In the genomic region with DNA sequence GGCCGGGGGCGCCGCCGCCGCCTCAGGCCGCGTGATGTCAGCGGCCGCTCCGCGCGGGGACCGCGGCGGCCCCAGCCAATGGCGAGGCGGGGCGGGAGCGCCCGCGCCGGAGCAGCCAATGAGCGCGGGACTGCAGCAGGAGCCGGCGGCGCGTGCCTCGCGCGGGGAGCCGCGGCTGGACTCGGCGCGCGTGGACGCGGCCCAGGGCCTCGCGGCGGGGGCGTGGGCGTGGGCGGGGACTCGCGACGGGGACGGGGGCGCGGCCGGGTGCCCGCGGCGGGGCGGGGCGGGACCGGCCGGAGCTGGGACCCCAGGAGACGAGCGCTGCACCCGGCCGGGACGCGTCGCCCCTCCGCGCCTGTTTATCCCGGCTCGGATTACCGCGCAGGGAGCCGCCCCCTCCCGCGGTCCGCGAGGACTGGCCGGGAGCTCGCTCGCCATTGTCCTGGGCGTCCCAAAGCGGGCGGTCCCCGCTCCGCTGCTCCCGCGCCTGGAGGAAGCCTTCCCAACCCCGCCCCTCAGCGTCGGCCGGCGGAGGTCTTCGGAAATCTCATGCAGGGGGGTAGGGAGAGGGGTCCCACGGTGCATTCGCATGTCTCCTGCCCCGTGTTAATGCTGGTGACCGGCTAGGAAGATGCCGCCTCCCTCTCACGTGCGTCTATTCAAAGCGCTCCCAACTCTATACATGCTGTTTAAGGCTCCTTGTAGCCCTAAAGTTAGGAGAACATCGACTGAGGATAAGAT, we compare ENCODE assay signal across 8 cellular contexts. TPM values are rescaled to one million over a fixed set of nuclear protein-coding genes. Genes with fewer than 3 reads are reported as not detected.
DNase-seq lines count a peak whose midpoint lies in the region; ATAC-seq and TF ChIP-seq lines count a peak whose summit lies in the region.

Gene RNF157, minus strand, starts transcription at position 33 of the 744 bp plus-strand sequence. CDS start 253 bp downstream, outside the sequence.

- ATAC-seq in HG02678 (IDR thresholded peaks at IDR 0.05; ENCODE audit: unreplicated experiment) = peak; percentile 78
- ATAC-seq in stimulated activated naive CD8-positive, alpha-beta T cell treated with anti-CD3 and anti-CD28 coated beads, Interleukin-15, amount 100 ng/mL, for 72 hours = peak; percentile 88
- ATAC-seq in HG03135 (IDR thresholded peaks at IDR 0.05; ENCODE audit: unreplicated experiment) = no peak

- peaks cover 72% of the 10 kb centered on the region for H3K4me1 Mint-ChIP-seq in stimulated activated naive CD8-positive, alpha-beta T cell treated with anti-CD3 and anti-CD28 coated beads, Interleukin-15, amount 100 ng/mL, for 72 hours

- H3K9me3 ChIP-seq in mononuclear cell (ENCODE audit: low read depth, low read length) = no peaks in the 10 kb centered on the region

- H3K27ac Mint-ChIP-seq in stimulated activated naive CD8-positive, alpha-beta T cell treated with anti-CD3 and anti-CD28 coated beads, Interleukin-15, amount 100 ng/mL, for 72 hours = peak within 1 kb of the TSS; percentile 96 to 97

- no peaks in the 10 kb centered on the region for H3K27me3 Mint-ChIP-seq in stimulated activated naive CD8-positive, alpha-beta T cell treated with anti-CD3 and anti-CD28 coated beads, Interleukin-15, amount 100 ng/mL, for 72 hours

- DNase-seq in NCI-H345 treated with DMSO at 0.1 percent for 48 hours (lab: John Stamatoyannopoulos, UW; ENCODE audit: unreplicated experiment) (peak; percentile 17), activated T-cell treated with anti-CD3 and anti-CD28 coated beads for 4 hours (peak; percentile 42), erythroblast (lab: John Stamatoyannopoulos, UW) (peak; percentile 41 to 63)
- peak; percentile 60 for DNase-seq in stimulated activated naive CD8-positive, alpha-beta T cell treated with anti-CD3 and anti-CD28 coated beads, Interleukin-15, amount 100 ng/mL, for 72 hours

- H3K4me3 Mint-ChIP-seq in stimulated activated naive CD8-positive, alpha-beta T cell treated with anti-CD3 and anti-CD28 coated beads, Interleukin-15, amount 100 ng/mL, for 72 hours = peak within 1 kb of the TSS; percentile 90 to 99

- H3K4me3 ChIP-seq in GM08714 (ENCODE audit: low read length) (peak within 1 kb of the TSS; percentile 73; the same call in 1 of the 2 replicates), mononuclear cell (ENCODE audit: low read length) (peak within 1 kb of the TSS; percentile 52)

- H3K27me3 ChIP-seq in mononuclear cell (ENCODE audit: insufficient read depth, low read length) = peaks cover 52% of the 10 kb centered on the region

- no peak for TF ChIP-seq POLR2A in erythroblast (IDR thresholded peaks at IDR 0.05; ENCODE audit: low read length)

- H3K4me1 ChIP-seq in mononuclear cell (ENCODE audit: insufficient read depth, low read length) = peaks cover 32% of the 10 kb centered on the region

- no peaks in the 10 kb centered on the region for H3K9me3 Mint-ChIP-seq in stimulated activated naive CD8-positive, alpha-beta T cell treated with anti-CD3 and anti-CD28 coated beads, Interleukin-15, amount 100 ng/mL, for 72 hours

RNA-seq across cellular contexts. Expression of gene RNF157, which starts in this region (rescaled TPM):
- 19.1 TPM for total RNA-seq in mononuclear cell
